Comparison of ENCODE assay signal across 8 cellular contexts in genomic region chrX:24149346-24150050, GRCh38. TPM values are rescaled to one million over a fixed set of nuclear protein-coding genes. Genes with fewer than 3 reads are reported as not detected.
A peak's percentile ranks its signal among the peaks of the same experiment; 100 is the strongest.
DNase-seq lines count a peak whose midpoint lies in the region; ATAC-seq, FAIRE-seq and TF ChIP-seq lines count a peak whose summit lies in the region.

TSS of gene ZFX (plus strand) at chrX:24149729. CDS start at chrX:24172743, 23,014 bp downstream.

- peak within 1 kb of the TSS; percentile 85 to 98 (median 94) for H3K4me3 Mint-ChIP-seq in IgD-negative memory B cell
- H3K4me3 Mint-ChIP-seq in WTC11, result peak within 1 kb of the TSS; percentile 90

- intact Hi-C loops in kidney (cut with DNase I), result no loop called here

- POLR2A ChIA-PET in WTC11 (lab: Charles Lee), result interaction anchor here (1.5 kb wide), 1 partner anchor 18 kb away, joined by 4 read pairs; no protein-coding TSS in a partner anchor

- ATAC-seq in GM21528 (IDR thresholded peaks at IDR 0.05; ENCODE audit: low FRiP score, unreplicated experiment) (peak; percentile 40), WTC11 (peak; percentile 51)

- H3K27ac Mint-ChIP-seq in IgD-negative memory B cell (peak within 1 kb of the TSS; percentile 97 to 99 (median 98)), WTC11 (peak within 1 kb of the TSS; percentile 98)

- H3K36me3 Mint-ChIP-seq in IgD-negative memory B cell (no peaks in the 10 kb centered on the region), WTC11 (0 out of 2 replicates have a peak, but pooled peaks cover 2% of the 10 kb centered on the region)

- H3K27ac ChIP-seq in caudate nucleus (ENCODE audit: low read depth, low read length) (peak within 1 kb of the TSS; percentile 95), kidney (ENCODE audit: low read depth in 2 of 2, low read length in 2 of 2) (peak within 1 kb of the TSS; percentile 88 to 92)

- no peak for FAIRE-seq in kidney (lab: Jason Lieb, UNC)

- H3K36me3 ChIP-seq in kidney (ENCODE audit: control insufficient read depth in 1 of 2, insufficient read depth in 2 of 2, low read length in 2 of 2), result no peaks in the 10 kb centered on the region

- peak within 1 kb of the TSS; percentile 90 to 92 for H3K9ac ChIP-seq in kidney (ENCODE audit: low read length in 2 of 2)

- DNase-seq in ELF-1 (ENCODE audit: low read depth, low spot score) (peak; percentile 55), WTC11 (ENCODE audit: low spot score) (peak; percentile 39), caudate nucleus (lab: John Stamatoyannopoulos, UW) (peak in 55 of 61 donors; percentile 1 to 89 (median 48)), kidney (peak; percentile 95), KG1 (lab: John Stamatoyannopoulos, UW) (no peak)
- peak; percentile 65 for DNase-seq in stimulated activated CD4-positive, alpha-beta T cell treated with anti-CD3 and anti-CD28 coated beads, Interleukin-15, amount 100 ng/mL, for 24 hours

- no peaks in the 10 kb centered on the region for H3K9me3 ChIP-seq in kidney (ENCODE audit: control insufficient read depth in 1 of 2, low read length in 2 of 2)

- H3K27me3 Mint-ChIP-seq in IgD-negative memory B cell (no peaks in the 10 kb centered on the region), WTC11 (ENCODE audit: low read depth) (no peaks in the 10 kb centered on the region)

- TF ChIP-seq CTCF in WTC11 (IDR thresholded peaks at IDR 0.05), result no peak
- TF ChIP-seq CTCF in kidney (IDR thresholded peaks at IDR 0.05; ENCODE audit: borderline replicate concordance, extremely low read depth, insufficient read depth), result no peak

- H3K4me1 Mint-ChIP-seq in IgD-negative memory B cell (peaks cover 49 to 57% (median 54%) of the 10 kb centered on the region in 3 donors), WTC11 (peaks cover 59% of the 10 kb centered on the region)

- H3K4me1 ChIP-seq in kidney (ENCODE audit: control insufficient read depth in 1 of 2, insufficient read depth in 1 of 2, low read depth in 1 of 2, low read length in 2 of 2), result peaks cover 3 to 5% of the 10 kb centered on the region in 2 donors

- CTCF ChIA-PET in WTC11 (lab: Charles Lee), result no interaction called here

- no peaks in the 10 kb centered on the region for H3K9me3 Mint-ChIP-seq in IgD-negative memory B cell
- H3K9me3 Mint-ChIP-seq in WTC11, result no peaks in the 10 kb centered on the region

- H3K4me3 ChIP-seq in kidney (ENCODE audit: low read length in 2 of 2), result peak within 1 kb of the TSS; percentile 79 to 83

TF ChIP-seq in WTC11, 78 proteins besides CTCF, POLR2A, EP300 and RAD21:
- TF ChIP-seq CREB1 (CRISPR knock-in tag; IDR thresholded peaks at IDR 0.05) (no peak), RELA (CRISPR knock-in tag; IDR thresholded peaks at IDR 0.05; ENCODE audit: borderline replicate concordance) (no peak), HMGXB4 (CRISPR knock-in tag; IDR thresholded peaks at IDR 0.05) (peak; percentile 61; the same call in 1 of the 2 replicates), USF1 (CRISPR knock-in tag; IDR thresholded peaks at IDR 0.05) (no peak), ZNF232 (CRISPR knock-in tag; IDR thresholded peaks at IDR 0.05) (no peak), MYBL2 (CRISPR knock-in tag; IDR thresholded peaks at IDR 0.05) (no peak), ZNF263 (CRISPR knock-in tag; IDR thresholded peaks at IDR 0.05; ENCODE audit: low read depth) (no peak), ETV6 (CRISPR knock-in tag; IDR thresholded peaks at IDR 0.05) (no peak), IRF2 (CRISPR knock-in tag; IDR thresholded peaks at IDR 0.05; ENCODE audit: borderline replicate concordance, low read depth) (no peak)

RNA-seq across cellular contexts. Expression of gene ZFX, which starts in this region (rescaled TPM):
- polyA plus RNA-seq in IgD-negative memory B cell (39.1 TPM), kidney (ENCODE audit: insufficient read depth, low read depth, low replicate concordance) (5.0 TPM)
- total RNA-seq in WTC11 (2021) (19.3 to 24.3 TPM (median 23.4 TPM) in 3 replicates), kidney (58.3 TPM)
